In genomic region chr1:820962-821361, GRCh38 we compare ENCODE assay signal across 25 cellular contexts.
"Had no signal": no experiment of that assay in that cellular context is flagged by ENCODE, and none has a peak within 500 bp of the region (broad histone marks: within the 10 kb centered on the region; RNA-seq: fewer than 3 reads in every experiment).

No MANE protein-coding gene starts in this region.

- H3K9me3 ChIP-seq: lower lobe of right lung, neutrophil, ovary, right atrium auricular region, transverse colon, upper lobe of right lung had no signal

- H3K4me3 Mint-ChIP-seq: naive thymus-derived CD8-positive, alpha-beta T cell; nephron; neural crest cell; stimulated activated effector memory CD8-positive, alpha-beta T cell treated with anti-CD3 and anti-CD28 coated beads, Interleukin-12 subunit alpha, Interleukin-12 subunit beta, amount 100 ng/mL, for 72 hours; stimulated activated naive CD8-positive, alpha-beta T cell treated with anti-CD3 and anti-CD28 coated beads, Interleukin-15, Interleukin-2, amounts not matched to agents 100 ng/mL and 50 ng/mL, for 24 hours had no signal

- H3K27me3 ChIP-seq: neutrophil, ovary, right atrium auricular region, transverse colon, upper lobe of right lung had no signal

- H3K9me3 Mint-ChIP-seq: naive thymus-derived CD8-positive, alpha-beta T cell; nephron; neural crest cell; stimulated activated effector memory CD8-positive, alpha-beta T cell treated with anti-CD3 and anti-CD28 coated beads, Interleukin-12 subunit alpha, Interleukin-12 subunit beta, amount 100 ng/mL, for 72 hours; stimulated activated naive CD8-positive, alpha-beta T cell treated with anti-CD3 and anti-CD28 coated beads, Interleukin-15, Interleukin-2, amounts not matched to agents 100 ng/mL and 50 ng/mL, for 24 hours had no signal

- DNase-seq: head of caudate nucleus; hippocampal formation; kidney glomerular epithelial cell; left cardiac atrium; lower lobe of right lung; mammary epithelial cell; mesenchymal stem cell; occipital lobe; stimulated activated CD4-positive, alpha-beta T cell treated with anti-CD3 and anti-CD28 coated beads, Interleukin-4, amount 100 ng/mL, for 24 hours; stimulated activated naive CD4-positive, alpha-beta T cell; substantia nigra; transverse colon; upper lobe of right lung had no signal

- H3K27ac Mint-ChIP-seq: naive thymus-derived CD8-positive, alpha-beta T cell; nephron; progenitor cell of endocrine pancreas; stimulated activated effector memory CD8-positive, alpha-beta T cell treated with anti-CD3 and anti-CD28 coated beads, Interleukin-12 subunit alpha, Interleukin-12 subunit beta, amount 100 ng/mL, for 72 hours; stimulated activated naive CD8-positive, alpha-beta T cell treated with anti-CD3 and anti-CD28 coated beads, Interleukin-15, Interleukin-2, amounts not matched to agents 100 ng/mL and 50 ng/mL, for 24 hours had no signal

- H3K36me3 ChIP-seq: lower lobe of right lung, ovary, right atrium auricular region, transverse colon, upper lobe of right lung had no signal

- H3K27me3 Mint-ChIP-seq: naive thymus-derived CD8-positive, alpha-beta T cell; progenitor cell of endocrine pancreas; stimulated activated naive CD8-positive, alpha-beta T cell treated with anti-CD3 and anti-CD28 coated beads, Interleukin-15, Interleukin-2, amounts not matched to agents 100 ng/mL and 50 ng/mL, for 24 hours had no signal

- H3K4me3 ChIP-seq: lower lobe of right lung, ovary, right atrium auricular region, skin epidermis, transverse colon, upper lobe of right lung had no signal

- ATAC-seq: left cardiac atrium; left lobe of liver; lower lobe of right lung; naive thymus-derived CD8-positive, alpha-beta T cell; sciatic nerve; stimulated activated effector memory CD8-positive, alpha-beta T cell treated with anti-CD3 and anti-CD28 coated beads, Interleukin-12 subunit alpha, Interleukin-12 subunit beta, amount 100 ng/mL, for 72 hours; upper lobe of right lung had no signal

- H3K27ac ChIP-seq: lower lobe of right lung, neutrophil, ovary, right atrium auricular region, transverse colon, upper lobe of right lung had no signal
